ENCODE assay signal across 12 cellular contexts in the genomic region with DNA sequence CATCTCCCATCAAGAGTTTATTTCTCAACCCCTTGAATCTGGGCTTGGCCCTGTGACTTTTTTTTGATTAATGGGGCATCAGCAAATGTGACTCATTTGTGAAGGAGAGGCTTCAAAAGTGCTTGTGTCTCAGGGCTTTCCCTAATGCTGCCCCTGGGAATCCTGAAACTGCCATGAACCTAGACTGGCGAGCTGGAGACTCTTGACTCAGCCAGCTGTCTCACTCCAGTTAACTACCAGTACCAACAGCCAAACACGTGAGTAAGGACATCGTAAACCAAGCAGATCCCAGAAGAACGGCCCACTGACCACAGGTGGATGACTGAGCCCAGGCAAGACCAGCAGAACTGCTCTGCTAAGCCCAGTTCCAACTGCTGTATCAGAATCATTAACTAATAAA.
DNase-seq lines count a peak whose midpoint lies in the region; ATAC-seq, FAIRE-seq and TF ChIP-seq lines count a peak whose summit lies in the region.
"Had no signal": no experiment of that assay in that cellular context is flagged by ENCODE, and none has a peak within 500 bp of the region (broad histone marks: within the 10 kb centered on the region; RNA-seq: fewer than 3 reads in every experiment).

No MANE protein-coding gene starts in this region.

- H3K36me3 ChIP-seq in bronchial epithelial cell (ENCODE audit: control insufficient read depth, insufficient read depth, low read length): no peaks in the 10 kb centered on the region
- no peaks in the 10 kb centered on the region for H3K36me3 ChIP-seq in psoas muscle (ENCODE audit: insufficient read depth in 1 of 2, low read depth in 1 of 2)
- H3K36me3 ChIP-seq in ascending aorta: no peaks in the 10 kb centered on the region
- H3K36me3 ChIP-seq: sigmoid colon, WERI-Rb-1 had no signal

- H3K27ac ChIP-seq in psoas muscle (no peak overlapping the region), ascending aorta (no peak overlapping the region)
- H3K27ac ChIP-seq: sigmoid colon, WERI-Rb-1 had no signal

- H3K4me3 ChIP-seq in bronchial epithelial cell (ENCODE audit: low read depth, low read length): no peak overlapping the region
- peak overlapping the region; percentile 48 for H3K4me3 ChIP-seq in psoas muscle
- H3K4me3 ChIP-seq in ascending aorta: no peak overlapping the region
- H3K4me3 ChIP-seq: sigmoid colon had no signal

- H3K9me3 ChIP-seq in psoas muscle: no peaks in the 10 kb centered on the region
- no peaks in the 10 kb centered on the region for H3K9me3 ChIP-seq in ascending aorta
- H3K9me3 ChIP-seq: sigmoid colon had no signal

- DNase-seq in EL (peak; percentile 89), LHCN-M2 (ENCODE audit: low read depth) (peak; percentile 98), bronchial epithelial cell (ENCODE audit: low read depth) (peak; percentile 44), psoas muscle (peak in 1 of 2 donors; percentile 20), ascending aorta (ENCODE audit: low spot score in 2 of 2) (no peak), NCI-H526 treated with DMSO at 0.1 percent for 48 hours (lab: John Stamatoyannopoulos, UW) (no peak), occipital lobe (lab: John Stamatoyannopoulos, UW) (no peak)
- DNase-seq: cortex of kidney, sigmoid colon, WERI-Rb-1 had no signal

- no peak for TF ChIP-seq CTCF in bronchial epithelial cell (IDR thresholded peaks at IDR 0.05; ENCODE audit: insufficient read depth, low read length, severe bottlenecking)
- TF ChIP-seq CTCF in psoas muscle (IDR thresholded peaks at IDR 0.05): no peak
- no peak for TF ChIP-seq CTCF in ascending aorta (IDR thresholded peaks at IDR 0.05)

- peak; percentile 63 to 87 (median 68) for ATAC-seq in psoas muscle
- ATAC-seq in GM21737 (IDR thresholded peaks at IDR 0.05; ENCODE audit: unreplicated experiment): no peak
- ATAC-seq: HCT116 had no signal

- H3K4me1 ChIP-seq in psoas muscle: no peaks in the 10 kb centered on the region
- peaks cover 3 to 9% of the 10 kb centered on the region in 2 donors for H3K4me1 ChIP-seq in ascending aorta

- no peak for FAIRE-seq in bronchial epithelial cell (lab: Jason Lieb, UNC)

- intact Hi-C loops in psoas muscle (cut with DNase I) (no loop called here), ascending aorta (cut with DNase I) (no loop called here)

- H3K27me3 ChIP-seq in bronchial epithelial cell (ENCODE audit: control insufficient read depth, insufficient read depth, low read length): no peaks in the 10 kb centered on the region
- H3K27me3 ChIP-seq in psoas muscle (ENCODE audit: insufficient read depth in 3 of 3, low read length in 2 of 3): peaks cover 0 to 2% (median 0%) of the 10 kb centered on the region in 3 donors
- no peaks in the 10 kb centered on the region for H3K27me3 ChIP-seq in ascending aorta
- H3K27me3 ChIP-seq: sigmoid colon had no signal

- 30 to 53% (median 36%) methylated on average over 4 of the region's 4 CpGs for WGBS in psoas muscle, 3 donors

Comparison
In these comparisons a context has a peak if more than half of its experiments do, and no peak if none do; other contexts are left out.
1. DNase-seq: peak in EL (single experiment), LHCN-M2 (single experiment) and bronchial epithelial cell (single experiment); none in ascending aorta (0 of 2), NCI-H526 treated with DMSO at 0.1 percent for 48 hours (single experiment) and occipital lobe (single experiment).